ENCODE assay signal across 8 cellular contexts in the genomic region with DNA sequence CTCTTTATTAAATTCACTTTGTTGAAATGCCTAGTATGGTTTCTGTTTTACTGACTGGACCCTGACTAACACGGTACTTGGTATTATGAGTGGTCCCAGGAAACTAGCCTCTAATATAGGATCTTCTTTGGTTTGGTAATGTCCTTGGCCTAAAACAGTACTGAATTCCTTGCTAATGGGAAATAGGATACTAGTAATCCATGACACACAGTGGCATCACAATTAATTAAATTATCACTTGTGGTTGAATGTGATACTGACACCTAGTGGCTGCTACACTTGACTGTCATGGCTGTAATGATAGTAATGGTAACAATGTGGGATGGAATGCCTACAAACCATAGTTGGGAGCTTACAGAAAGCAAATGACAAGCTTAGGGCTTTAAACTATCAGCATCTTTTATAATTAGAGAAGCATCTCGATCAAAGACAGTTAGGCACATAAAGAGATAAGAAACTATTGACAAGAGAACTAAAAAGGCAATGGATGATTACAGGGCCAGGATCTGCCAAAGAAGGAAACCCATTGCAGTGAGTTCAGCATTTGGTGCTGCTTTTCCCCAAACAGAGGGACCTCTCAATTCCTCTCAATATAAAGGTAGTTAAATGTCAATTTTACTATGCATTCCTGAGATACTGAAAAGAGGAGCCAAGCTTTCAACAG. TPM values are rescaled to one million over a fixed set of nuclear protein-coding genes. Genes with fewer than 3 reads are reported as not detected.
A peak's percentile ranks its signal among the peaks of the same experiment; 100 is the strongest.
DNase-seq lines count a peak whose midpoint lies in the region; ATAC-seq, FAIRE-seq and TF ChIP-seq lines count a peak whose summit lies in the region.

No MANE protein-coding gene starts in this region.

- no peak for DNase-seq in CD14-positive monocyte (ENCODE audit: low spot score)
- DNase-seq in NCI-H146 (lab: John Stamatoyannopoulos, UW): peak; percentile 57
- DNase-seq in activated CD8-positive, alpha-beta T cell treated with anti-CD3 and anti-CD28 coated beads, Interleukin-2, amount 10 ng/mL, durations not matched to agents 7 days and 5 days: peak; percentile 41
- DNase-seq in right atrium auricular region (ENCODE audit: low spot score): no peak
- DNase-seq in small intestine: peak; percentile 70
- DNase-seq in activated T-cell treated with anti-CD3 and anti-CD28 coated beads, Interleukin-2, amount 50 U/mL, for 1 hour: no peak

- 55 to 58% (median 58%) methylated on average over 2 of the region's 2 CpGs for WGBS in small intestine, 3 donors

- H3K27me3 ChIP-seq in right atrium auricular region (no peaks in the 10 kb centered on the region), small intestine (ENCODE audit: control insufficient read depth in 2 of 2, insufficient read depth in 2 of 2, low read length in 2 of 2) (no peaks in the 10 kb centered on the region)

- no peaks in the 10 kb centered on the region for H3K4me1 Mint-ChIP-seq in CD14-positive monocyte
- peaks cover 7% of the 10 kb centered on the region for H3K4me1 Mint-ChIP-seq in activated CD8-positive, alpha-beta T cell treated with anti-CD3 and anti-CD28 coated beads, Interleukin-2, amount 10 ng/mL, durations not matched to agents 7 days and 5 days (ENCODE audit: low read depth)

- TF ChIP-seq CTCF in CD14-positive monocyte (IDR thresholded peaks at IDR 0.05) (peak; percentile 78), right atrium auricular region (IDR thresholded peaks at IDR 0.05) (peak; percentile 35 to 78)

- H3K4me3 Mint-ChIP-seq in CD14-positive monocyte: no peak overlapping the region
- no peak overlapping the region for H3K4me3 Mint-ChIP-seq in activated CD8-positive, alpha-beta T cell treated with anti-CD3 and anti-CD28 coated beads, Interleukin-2, amount 10 ng/mL, durations not matched to agents 7 days and 5 days

- H3K27ac ChIP-seq in right atrium auricular region: no peak overlapping the region
- H3K27ac ChIP-seq in small intestine (ENCODE audit: low read depth in 1 of 2, low read length in 1 of 2): no peak overlapping the region

- H3K27ac Mint-ChIP-seq in CD14-positive monocyte: no peak overlapping the region
- H3K27ac Mint-ChIP-seq in activated CD8-positive, alpha-beta T cell treated with anti-CD3 and anti-CD28 coated beads, Interleukin-2, amount 10 ng/mL, durations not matched to agents 7 days and 5 days: no peak overlapping the region

- intact Hi-C loops in CD14-positive monocyte (cut with micrococcal nuclease): loop anchor here (5.0 to 10.0 kb wide), 2 partner anchors 61 to 128 kb away; partner anchors contain the start of gene HPX (in 1 of the 2)

- ATAC-seq in GM18511 (IDR thresholded peaks at IDR 0.05; ENCODE audit: unreplicated experiment) (peak; percentile 75), HG02970 (IDR thresholded peaks at IDR 0.05; ENCODE audit: low FRiP score, unreplicated experiment) (no peak)
- ATAC-seq in activated CD8-positive, alpha-beta T cell treated with anti-CD3 and anti-CD28 coated beads, Interleukin-2, amount 10 ng/mL, durations not matched to agents 7 days and 5 days: peak; percentile 72

- H3K4me3 ChIP-seq in right atrium auricular region (no peak overlapping the region), small intestine (ENCODE audit: low read depth in 1 of 2, low read length in 2 of 2) (no peak overlapping the region)

- H3K9me3 ChIP-seq in right atrium auricular region (no peaks in the 10 kb centered on the region), small intestine (ENCODE audit: control insufficient read depth, low read depth) (no peaks in the 10 kb centered on the region)

- POLR2A ChIA-PET in activated CD8-positive, alpha-beta T cell treated with anti-CD3 and anti-CD28 coated beads, Interleukin-2, amount 10 ng/mL, durations not matched to agents 7 days and 5 days (lab: Charles Lee): no interaction called here

- FAIRE-seq in small intestine (lab: Jason Lieb, UNC): peak; percentile 15

- H3K9me3 Mint-ChIP-seq in CD14-positive monocyte: no peaks in the 10 kb centered on the region
- no peaks in the 10 kb centered on the region for H3K9me3 Mint-ChIP-seq in activated CD8-positive, alpha-beta T cell treated with anti-CD3 and anti-CD28 coated beads, Interleukin-2, amount 10 ng/mL, durations not matched to agents 7 days and 5 days (ENCODE audit: insufficient read depth)

- H3K27me3 Mint-ChIP-seq in CD14-positive monocyte (ENCODE audit: low read depth in 3 of 3): no peaks in the 10 kb centered on the region
- H3K27me3 Mint-ChIP-seq in activated CD8-positive, alpha-beta T cell treated with anti-CD3 and anti-CD28 coated beads, Interleukin-2, amount 10 ng/mL, durations not matched to agents 7 days and 5 days (ENCODE audit: low read depth): no peaks in the 10 kb centered on the region

- peaks cover 40 to 48% of the 10 kb centered on the region in 2 donors for H3K36me3 Mint-ChIP-seq in CD14-positive monocyte
- peaks cover 25% of the 10 kb centered on the region for H3K36me3 Mint-ChIP-seq in activated CD8-positive, alpha-beta T cell treated with anti-CD3 and anti-CD28 coated beads, Interleukin-2, amount 10 ng/mL, durations not matched to agents 7 days and 5 days (ENCODE audit: low read depth)

- H3K36me3 ChIP-seq in right atrium auricular region (peaks cover 16% of the 10 kb centered on the region), small intestine (ENCODE audit: control insufficient read depth in 2 of 2, insufficient read depth in 2 of 2, low read length in 2 of 2) (no peaks in the 10 kb centered on the region)

- H3K4me1 ChIP-seq in right atrium auricular region: no peaks in the 10 kb centered on the region
- no peaks in the 10 kb centered on the region for H3K4me1 ChIP-seq in small intestine (ENCODE audit: control insufficient read depth in 2 of 2, insufficient read depth in 1 of 2, low read depth in 1 of 2, low read length in 1 of 2)

- CTCF ChIA-PET in activated CD8-positive, alpha-beta T cell treated with anti-CD3 and anti-CD28 coated beads, Interleukin-2, amount 10 ng/mL, durations not matched to agents 7 days and 5 days (lab: Charles Lee): interaction anchor here (0.6 to 6.3 kb wide), 28 partner anchors 11 to 183 kb away, joined by 3 to 126 read pairs (median 5); partner anchors contain the start of genes ARFIP2, SMPD1 and TIMM10B

RNA-seq across cellular contexts. Expression of gene DNHD1, which starts 8.6 kb away (rescaled TPM):
- polyA plus RNA-seq in CD14-positive monocyte: under 1 TPM; 0.24 to 0.59 TPM
- total RNA-seq in activated CD8-positive, alpha-beta T cell treated with anti-CD3 and anti-CD28 coated beads, Interleukin-2, amount 10 ng/mL, durations not matched to agents 7 days and 5 days: 10 to 100 TPM; 17.8 to 18.5 TPM
- total RNA-seq in right atrium auricular region: 1 to 10 TPM; 4.4 to 4.8 TPM
- polyA plus RNA-seq in small intestine: 10 to 100 TPM in 1 of 3 donors, 1 to 10 TPM in 2; 4.0 to 10.5 (median 8.4) TPM

RNA-seq across cellular contexts. Expression of gene TIMM10B, which starts 24.4 kb away (rescaled TPM):
- 10 to 100 TPM; 20.0 to 22.1 TPM for polyA plus RNA-seq in CD14-positive monocyte
- total RNA-seq in activated CD8-positive, alpha-beta T cell treated with anti-CD3 and anti-CD28 coated beads, Interleukin-2, amount 10 ng/mL, durations not matched to agents 7 days and 5 days: 10 to 100 TPM; 34.1 to 35.4 TPM
- 10 to 100 TPM; 19.8 to 22.6 TPM for total RNA-seq in right atrium auricular region
- polyA plus RNA-seq in small intestine: 10 to 100 TPM; 15.9 to 29.0 (median 18.9) TPM

RNA-seq across cellular contexts. Expression of gene ARFIP2, which starts 24.6 kb away (rescaled TPM):
- polyA plus RNA-seq in CD14-positive monocyte: 10 to 100 TPM; 21.6 to 27.2 TPM
- 10 to 100 TPM; 38.6 to 39.8 TPM for total RNA-seq in activated CD8-positive, alpha-beta T cell treated with anti-CD3 and anti-CD28 coated beads, Interleukin-2, amount 10 ng/mL, durations not matched to agents 7 days and 5 days
- 10 to 100 TPM; 19.2 to 34.1 TPM for total RNA-seq in right atrium auricular region
- polyA plus RNA-seq in small intestine: 10 to 100 TPM; 48.5 to 67.8 (median 60.4) TPM

RNA-seq across cellular contexts. Expression of gene TRIM3, which starts 32.0 kb away (rescaled TPM):
- polyA plus RNA-seq in CD14-positive monocyte (1 to 10 TPM; 1.7 to 3.3 TPM), small intestine (10 to 100 TPM; 11.0 to 96.4 (median 49.7) TPM)
- 1 to 10 TPM; 5.7 to 7.5 TPM for total RNA-seq in activated CD8-positive, alpha-beta T cell treated with anti-CD3 and anti-CD28 coated beads, Interleukin-2, amount 10 ng/mL, durations not matched to agents 7 days and 5 days
- total RNA-seq in right atrium auricular region: 10 to 100 TPM in 1 of 2 donors, 1 to 10 TPM in 1; 7.1 to 19.5 TPM

Comparison
In these comparisons a context has a peak if more than half of its experiments do, and no peak if none do; other contexts are left out.
1. DNase-seq: peak in NCI-H146 (single experiment), activated CD8-positive, alpha-beta T cell treated with anti-CD3 and anti-CD28 coated beads, Interleukin-2, amount 10 ng/mL, durations not matched to agents 7 days and 5 days (single experiment) and small intestine (single experiment); none in CD14-positive monocyte (single experiment), right atrium auricular region (single experiment) and activated T-cell treated with anti-CD3 and anti-CD28 coated beads, Interleukin-2, amount 50 U/mL, for 1 hour (single experiment).